Comparison of ENCODE assay signal across 8 cellular contexts in genomic region chr1:200409203-200409760, GRCh38. TPM values are rescaled to one million over a fixed set of nuclear protein-coding genes. Genes with fewer than 3 reads are reported as not detected.
DNase-seq lines count a peak whose midpoint lies in the region; ATAC-seq and TF ChIP-seq lines count a peak whose summit lies in the region.

No MANE protein-coding gene starts in this region.

- peaks cover 20% of the 10 kb centered on the region; the same call in 1 of the 2 replicates for H3K36me3 ChIP-seq in SU-DHL-6 (ENCODE audit: low read length)
- peaks cover 9% of the 10 kb centered on the region for H3K36me3 ChIP-seq in mammary epithelial cell (ENCODE audit: insufficient read depth, low read length)

- TF ChIP-seq CTCF in SU-DHL-6 (IDR thresholded peaks at IDR 0.05; ENCODE audit: insufficient read depth, low read length, poor library complexity, severe bottlenecking) (no peak), mammary epithelial cell (conservative IDR thresholded peaks at IDR 0.05 in 1 of 2, IDR thresholded peaks at IDR 0.05 in 1 of 2; ENCODE audit: extremely low read depth in 1 of 2, insufficient read depth in 1 of 2, low read depth in 1 of 2, low read length in 2 of 2) (no peak)

- H3K4me3 ChIP-seq in SU-DHL-6 (ENCODE audit: insufficient read depth, low read length, poor library complexity, severe bottlenecking) (peak overlapping the region; percentile 70), mammary epithelial cell (replicated peaks in 1 of 3; ENCODE audit: insufficient read depth in 1 of 3, low read depth in 2 of 3, low read length in 3 of 3) (peak overlapping the region; percentile 91 to 98 (median 94))

- no peaks in the 10 kb centered on the region for H3K9me2 ChIP-seq in SU-DHL-6 (replicated peaks; ENCODE audit: insufficient read depth, low read length)

- no TSS peak for BruUV-seq in mammary epithelial cell (replicated peaks; lab: Mats Ljungman, UMichigan)

- H3K79me2 ChIP-seq in SU-DHL-6 (ENCODE audit: insufficient read depth, low read length) (peaks cover 50% of the 10 kb centered on the region), mammary epithelial cell (ENCODE audit: insufficient read depth, low read length) (peaks cover 52% of the 10 kb centered on the region)

- H2AFZ ChIP-seq in SU-DHL-6 (ENCODE audit: low read depth, low read length, severe bottlenecking): peak overlapping the region; percentile 82
- peak overlapping the region; percentile 84 for H2AFZ ChIP-seq in mammary epithelial cell (ENCODE audit: low read depth, low read length)

- H3K4me1 ChIP-seq in mammary epithelial cell (ENCODE audit: insufficient read depth, low read length): peaks cover 41% of the 10 kb centered on the region

- dilution Hi-C loops in mammary epithelial cell (cut with HindIII; ENCODE audit: low sequenced_read_pairs): no loop called here

- H4K20me1 ChIP-seq in SU-DHL-6 (ENCODE audit: low read depth, low read length) (peaks cover 9% of the 10 kb centered on the region; the same call in 1 of the 2 replicates), mammary epithelial cell (ENCODE audit: insufficient read depth, low read length) (no peaks in the 10 kb centered on the region)

- H3K9ac ChIP-seq in SU-DHL-6 (ENCODE audit: low read length): peak overlapping the region; percentile 87
- H3K9ac ChIP-seq in mammary epithelial cell (ENCODE audit: insufficient read depth, low read length): peak overlapping the region; percentile 85

- H3K4me2 ChIP-seq in SU-DHL-6 (ENCODE audit: low read depth, low read length, poor library complexity, severe bottlenecking) (peak overlapping the region; percentile 73), mammary epithelial cell (ENCODE audit: insufficient read depth, low read depth, low read length) (peak overlapping the region; percentile 84)

- intact Hi-C loops in mammary epithelial cell (cut with micrococcal nuclease): loop anchor here (5.0 kb wide), 1 partner anchor 107 kb away; no protein-coding TSS in a partner anchor

- 0 out of 2 replicates have a peak overlapping the region, but pooled peaks have one; percentile 19 for H3K27ac ChIP-seq in SU-DHL-6 (ENCODE audit: low read depth, low read length)
- peak overlapping the region; percentile 78 for H3K27ac ChIP-seq in mammary epithelial cell (ENCODE audit: insufficient read depth, low read depth, low read length)

- no peak for DNase-seq in mammary epithelial cell
- peak; percentile 47 for DNase-seq in left kidney (ENCODE audit: low read depth, low spot score)
- peak; percentile 6 to 33 (median 15) for DNase-seq in stimulated activated CD4-positive, alpha-beta T cell treated with anti-CD3 and anti-CD28 coated beads, TNF-alpha, amount 100 ng/mL, for 24 hours (ENCODE audit: low read depth in 3 of 3)
- no peak for DNase-seq in HK-2 (ENCODE audit: unreplicated experiment)
- no peak for DNase-seq in NCI-H2107 (lab: John Stamatoyannopoulos, UW)

- ATAC-seq in GM18511 (IDR thresholded peaks at IDR 0.05; ENCODE audit: unreplicated experiment) (peak; percentile 41), HG02798 (IDR thresholded peaks at IDR 0.05; ENCODE audit: poor library complexity, unreplicated experiment) (peak; percentile 26)

- peaks cover 14% of the 10 kb centered on the region for H3F3A ChIP-seq in SU-DHL-6 (ENCODE audit: insufficient read depth)

- in situ Hi-C loops in mammary epithelial cell (cut with MboI; ENCODE audit: low sequenced_read_pairs in 2 of 2): no loop called here

- CTCF ChIA-PET in mammary epithelial cell (lab: Charles Lee; ENCODE audit: low non-redundant PET): no interaction called here

- H3K27me3 ChIP-seq in SU-DHL-6 (ENCODE audit: low read length) (no peaks in the 10 kb centered on the region), mammary epithelial cell (ENCODE audit: insufficient read depth, low read length) (no peaks in the 10 kb centered on the region)

- no peaks in the 10 kb centered on the region for H3K9me3 ChIP-seq in SU-DHL-6 (ENCODE audit: insufficient read depth, low read length)
- no peaks in the 10 kb centered on the region for H3K9me3 ChIP-seq in mammary epithelial cell (replicated peaks; ENCODE audit: insufficient read depth, low read length)

- 8% methylated on average over 2 of the region's 41 CpGs for WGBS in mammary epithelial cell (ENCODE audit: low coverage, missing lambda C conversion rate)

RNA-seq across cellular contexts. Expression of gene ZNF281, which starts 0.6 kb away (rescaled TPM):
- total RNA-seq in mammary epithelial cell: 10 to 100 TPM; 27.5 to 42.2 TPM
- polyA plus RNA-seq in mammary epithelial cell: 6.9 TPM
- 24.4 TPM for polyA minus RNA-seq in mammary epithelial cell

Comparison
In these comparisons a context has a peak if more than half of its experiments do, and no peak if none do; other contexts are left out.
1. DNase-seq: peak in left kidney (single experiment) and stimulated activated CD4-positive, alpha-beta T cell treated with anti-CD3 and anti-CD28 coated beads, TNF-alpha, amount 100 ng/mL, for 24 hours (3 of 3); none in mammary epithelial cell (single experiment), HK-2 (single experiment) and NCI-H2107 (single experiment).